11 cellular contexts compared by ENCODE assay signal in genomic region chr7:142798451-142799438, GRCh38. TPM values are rescaled to one million over a fixed set of nuclear protein-coding genes. Genes with fewer than 3 reads are reported as not detected.
DNase-seq lines count a peak whose midpoint lies in the region; ATAC-seq and TF ChIP-seq lines count a peak whose summit lies in the region.
"Had no signal": no experiment of that assay in that cellular context is flagged by ENCODE, and none has a peak within 500 bp of the region (broad histone marks: within the 10 kb centered on the region; RNA-seq: fewer than 3 reads in every experiment).

No MANE protein-coding gene starts in this region.

- intact Hi-C loops in esophagus squamous epithelium (cut with DNase I) = no loop called here

- H3K27ac ChIP-seq in HUES64 (ENCODE audit: low read depth, low read length) (no peak overlapping the region), esophagus squamous epithelium (peak overlapping the region; percentile 64 to 78 (median 72))

- H3K9me3 Mint-ChIP-seq in activated CD8-positive, alpha-beta T cell treated with anti-CD3 and anti-CD28 coated beads, Interleukin-2, amount 10 ng/mL, durations not matched to agents 7 days and 5 days (ENCODE audit: insufficient read depth) = no peaks in the 10 kb centered on the region
- no peaks in the 10 kb centered on the region for H3K9me3 Mint-ChIP-seq in stimulated activated naive B cell treated with anti-CD40 and anti-IgM and Interleukin-4, amounts not matched to agents 10 μg/mL and 1 μg/mL and 100 μg/mL, for 72 hours

- no peaks in the 10 kb centered on the region for H3K9me3 ChIP-seq in HUES64 (ENCODE audit: insufficient read depth, low read depth, low read length)
- H3K9me3 ChIP-seq in esophagus squamous epithelium = no peaks in the 10 kb centered on the region

- H3K36me3 Mint-ChIP-seq in activated CD8-positive, alpha-beta T cell treated with anti-CD3 and anti-CD28 coated beads, Interleukin-2, amount 10 ng/mL, durations not matched to agents 7 days and 5 days (ENCODE audit: low read depth) = peaks cover 86% of the 10 kb centered on the region
- H3K36me3 Mint-ChIP-seq in stimulated activated naive B cell treated with anti-CD40 and anti-IgM and Interleukin-4, amounts not matched to agents 10 μg/mL and 1 μg/mL and 100 μg/mL, for 72 hours = peaks cover 24 to 46% of the 10 kb centered on the region in 2 donors

- H3K4me1 Mint-ChIP-seq in activated CD8-positive, alpha-beta T cell treated with anti-CD3 and anti-CD28 coated beads, Interleukin-2, amount 10 ng/mL, durations not matched to agents 7 days and 5 days (ENCODE audit: low read depth) = peaks cover 73% of the 10 kb centered on the region
- peaks cover 64 to 82% of the 10 kb centered on the region in 2 donors for H3K4me1 Mint-ChIP-seq in stimulated activated naive B cell treated with anti-CD40 and anti-IgM and Interleukin-4, amounts not matched to agents 10 μg/mL and 1 μg/mL and 100 μg/mL, for 72 hours

- H3K4me3 ChIP-seq in HUES64 (ENCODE audit: low read length) = peak overlapping the region; percentile 58
- H3K4me3 ChIP-seq in esophagus squamous epithelium = peak overlapping the region in 3 of 4 donors; percentile 39 to 63 (median 49)

- H3K4me1 ChIP-seq in HUES64 (ENCODE audit: insufficient read depth, low read length) = peaks cover 26% of the 10 kb centered on the region
- H3K4me1 ChIP-seq in esophagus squamous epithelium = peaks cover 15 to 20% (median 18%) of the 10 kb centered on the region in 3 donors

- peak overlapping the region; percentile 90 for H3K4me3 Mint-ChIP-seq in activated CD8-positive, alpha-beta T cell treated with anti-CD3 and anti-CD28 coated beads, Interleukin-2, amount 10 ng/mL, durations not matched to agents 7 days and 5 days
- H3K4me3 Mint-ChIP-seq in stimulated activated naive B cell treated with anti-CD40 and anti-IgM and Interleukin-4, amounts not matched to agents 10 μg/mL and 1 μg/mL and 100 μg/mL, for 72 hours = peak overlapping the region; percentile 92 to 98

- peak overlapping the region; percentile 99 for H3K27ac Mint-ChIP-seq in activated CD8-positive, alpha-beta T cell treated with anti-CD3 and anti-CD28 coated beads, Interleukin-2, amount 10 ng/mL, durations not matched to agents 7 days and 5 days
- H3K27ac Mint-ChIP-seq in stimulated activated naive B cell treated with anti-CD40 and anti-IgM and Interleukin-4, amounts not matched to agents 10 μg/mL and 1 μg/mL and 100 μg/mL, for 72 hours = peak overlapping the region; percentile 98

- peak; percentile 49 for DNase-seq in activated CD8-positive, alpha-beta T cell treated with anti-CD3 and anti-CD28 coated beads, Interleukin-2, amount 10 ng/mL, durations not matched to agents 7 days and 5 days
- DNase-seq in esophagus squamous epithelium (lab: John Stamatoyannopoulos, UW) (no peak), NCI-H226 (no peak)
- no peak for DNase-seq in stimulated activated naive B cell treated with anti-CD40 and anti-IgM and Interleukin-4, amounts not matched to agents 10 μg/mL and 1 μg/mL and 100 μg/mL, for 72 hours
- DNase-seq: DMS79, glutamatergic neuron, NCI-H187 had no signal

- no peak for TF ChIP-seq POLR2A in esophagus squamous epithelium (IDR thresholded peaks at IDR 0.05)

- H3K36me3 ChIP-seq in HUES64 (ENCODE audit: insufficient read depth, low read length) = peaks cover 4% of the 10 kb centered on the region; the same call in 1 of the 2 replicates
- H3K36me3 ChIP-seq in esophagus squamous epithelium = no peaks in the 10 kb centered on the region

- POLR2A ChIA-PET in activated CD8-positive, alpha-beta T cell treated with anti-CD3 and anti-CD28 coated beads, Interleukin-2, amount 10 ng/mL, durations not matched to agents 7 days and 5 days (lab: Charles Lee) = interaction anchor here (1.0 to 22.0 kb wide), 21 partner anchors 7 to 490 kb away, joined by 3 to 2065 read pairs (median 6); no protein-coding TSS in a partner anchor

- CTCF ChIA-PET in activated CD8-positive, alpha-beta T cell treated with anti-CD3 and anti-CD28 coated beads, Interleukin-2, amount 10 ng/mL, durations not matched to agents 7 days and 5 days (lab: Charles Lee) = interaction anchor here (1.3 to 20.0 kb wide), 8 partner anchors 11 to 407 kb away, joined by 4 to 584 read pairs (median 6); no protein-coding TSS in a partner anchor

- WGBS in HUES64 = 87% methylated on average over 8 of the region's 11 CpGs
- WGBS in esophagus squamous epithelium, 2 donors = 79 to 81% methylated on average over 9 to 11 of the region's 11 CpGs

- H3K27me3 ChIP-seq in HUES64 (ENCODE audit: insufficient read depth, low read length) (peaks cover 74% of the 10 kb centered on the region), esophagus squamous epithelium (peaks cover 13 to 69% (median 17%) of the 10 kb centered on the region in 4 donors)

- TF ChIP-seq CTCF in esophagus squamous epithelium (IDR thresholded peaks at IDR 0.05) = no peak

- H3K27me3 Mint-ChIP-seq in activated CD8-positive, alpha-beta T cell treated with anti-CD3 and anti-CD28 coated beads, Interleukin-2, amount 10 ng/mL, durations not matched to agents 7 days and 5 days (ENCODE audit: low read depth) = no peaks in the 10 kb centered on the region
- H3K27me3 Mint-ChIP-seq in stimulated activated naive B cell treated with anti-CD40 and anti-IgM and Interleukin-4, amounts not matched to agents 10 μg/mL and 1 μg/mL and 100 μg/mL, for 72 hours = no peaks in the 10 kb centered on the region

- no peak overlapping the region for H3K9ac ChIP-seq in HUES64 (ENCODE audit: low read depth, low read length)

- peak; percentile 20 for ATAC-seq in activated CD8-positive, alpha-beta T cell treated with anti-CD3 and anti-CD28 coated beads, Interleukin-2, amount 10 ng/mL, durations not matched to agents 7 days and 5 days
- ATAC-seq in stimulated activated naive B cell treated with anti-CD40 and anti-IgM and Interleukin-4, amounts not matched to agents 10 μg/mL and 1 μg/mL and 100 μg/mL, for 72 hours (replicated peaks) = no peak
- no peak for ATAC-seq in HG03439 (IDR thresholded peaks at IDR 0.05; ENCODE audit: unreplicated experiment)
- ATAC-seq in HG03039 (IDR thresholded peaks at IDR 0.05; ENCODE audit: unreplicated experiment) = no peak

RNA-seq across cellular contexts. Expression of gene PRSS2, which starts 28.0 kb away (rescaled TPM):
- polyA plus RNA-seq in HUES64 (2013, experiment 1 of 2) = 3.0 TPM
- polyA plus RNA-seq in HUES64 (2013, experiment 2 of 2) = 2.7 TPM
- total RNA-seq in activated CD8-positive, alpha-beta T cell treated with anti-CD3 and anti-CD28 coated beads, Interleukin-2, amount 10 ng/mL, durations not matched to agents 7 days and 5 days = not detected
- total RNA-seq in esophagus squamous epithelium = not detected
- total RNA-seq: cardiac septum had no signal

RNA-seq across cellular contexts. Expression of gene PRSS1, which starts 49.5 kb away (rescaled TPM):
- 0.80 TPM for polyA plus RNA-seq in HUES64 (2013, experiment 1 of 2)
- polyA plus RNA-seq in HUES64 (2013, experiment 2 of 2) = 1.6 TPM
- not detected for total RNA-seq in activated CD8-positive, alpha-beta T cell treated with anti-CD3 and anti-CD28 coated beads, Interleukin-2, amount 10 ng/mL, durations not matched to agents 7 days and 5 days
- total RNA-seq in esophagus squamous epithelium = not detected
- total RNA-seq: cardiac septum had no signal

RNA-seq across cellular contexts. Expression of gene EPHB6, which starts 56.1 kb away (rescaled TPM):
- 6.9 TPM for polyA plus RNA-seq in HUES64 (2013, experiment 1 of 2)
- 8.6 TPM for polyA plus RNA-seq in HUES64 (2013, experiment 2 of 2)
- total RNA-seq in activated CD8-positive, alpha-beta T cell treated with anti-CD3 and anti-CD28 coated beads, Interleukin-2, amount 10 ng/mL, durations not matched to agents 7 days and 5 days = 1 to 10 TPM; 7.0 TPM
- total RNA-seq in esophagus squamous epithelium = 10 to 100 TPM; 15.2 to 40.4 (median 26.1) TPM
